Comparison of ENCODE assay signal across 1 cellular context in the genomic region with DNA sequence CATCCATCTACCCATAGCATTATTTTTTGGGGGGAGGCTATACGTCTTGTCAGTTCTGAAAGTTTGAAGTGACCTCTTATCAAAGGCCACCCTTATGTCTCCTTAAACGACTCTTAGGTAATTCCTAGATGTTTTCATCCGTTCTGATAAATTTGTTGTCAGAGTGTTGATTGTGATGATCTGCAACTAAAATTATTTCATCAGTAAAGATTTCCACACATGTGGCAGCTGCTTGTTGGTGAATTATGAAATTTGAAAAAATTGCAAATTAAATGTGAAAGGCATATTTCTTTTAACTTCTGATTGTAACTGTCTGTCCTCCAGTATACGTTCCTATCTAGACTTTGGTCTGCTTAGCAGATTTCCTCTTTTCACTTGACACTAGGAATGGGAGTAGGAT.
A peak's percentile ranks its signal among the peaks of the same experiment; 100 is the strongest.
TF ChIP-seq lines count a peak whose summit lies in the region.

No MANE protein-coding gene starts in this region.

TF ChIP-seq in HepG2, 621 proteins besides CTCF, POLR2A, EP300 and RAD21:
- no peak for TF ChIP-seq ZNF138 (CRISPR knock-in tag; IDR thresholded peaks at IDR 0.05; ENCODE audit: low read depth)
- TF ChIP-seq KDM1A (CRISPR knock-in tag; IDR thresholded peaks at IDR 0.05) = no peak
- TF ChIP-seq, protein P1, sequence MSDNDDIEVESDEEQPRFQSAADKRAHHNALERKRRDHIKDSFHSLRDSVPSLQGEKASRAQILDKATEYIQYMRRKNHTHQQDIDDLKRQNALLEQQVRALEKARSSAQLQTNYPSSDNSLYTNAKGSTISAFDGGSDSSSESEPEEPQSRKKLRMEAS (IDR thresholded peaks at IDR 0.05) = no peak
- TF ChIP-seq SAP130 (CRISPR knock-in tag; IDR thresholded peaks at IDR 0.05; ENCODE audit: low read depth) = 0 out of 2 replicates have a peak, but pooled peaks have one; percentile 31
